2 cellular contexts compared by ENCODE assay signal in the genomic region with DNA sequence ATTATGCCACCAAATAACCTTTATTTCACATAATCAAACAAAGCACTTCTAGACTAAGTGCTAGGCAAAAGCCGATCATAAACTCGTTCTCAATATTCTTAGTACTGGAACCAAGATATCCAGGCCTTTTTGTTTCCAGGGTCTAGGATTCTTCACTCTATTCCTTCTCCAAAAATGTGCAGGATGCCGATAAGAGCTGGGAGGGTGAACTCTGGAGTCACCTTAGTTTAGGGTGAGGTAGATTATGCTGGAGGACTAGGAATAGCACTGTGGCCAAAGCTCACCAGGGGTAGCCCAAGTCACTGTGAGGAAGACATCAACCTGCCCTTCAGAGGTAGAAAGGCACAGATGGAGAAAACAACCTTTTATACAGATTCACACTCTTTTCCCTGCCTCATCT.
TF ChIP-seq lines count a peak whose summit lies in the region.

No MANE protein-coding gene starts in this region.

TF ChIP-seq in A549, 52 proteins besides CTCF, POLR2A, EP300 and RAD21 (continued from another document):
- TF ChIP-seq, protein P1, sequence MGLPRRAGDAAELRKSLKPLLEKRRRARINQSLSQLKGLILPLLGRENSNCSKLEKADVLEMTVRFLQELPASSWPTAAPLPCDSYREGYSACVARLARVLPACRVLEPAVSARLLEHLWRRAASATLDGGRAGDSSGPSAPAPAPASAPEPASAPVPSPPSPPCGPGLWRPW (IDR thresholded peaks at IDR 0.05) = no peak
- no peak for TF ChIP-seq KDM5A (IDR thresholded peaks at IDR 0.05)
- TF ChIP-seq RFX5 (IDR thresholded peaks at IDR 0.05) = no peak
- no peak for TF ChIP-seq SREBF2 (IDR thresholded peaks at IDR 0.05)
- TF ChIP-seq NPAS2 (CRISPR knock-in tag; IDR thresholded peaks at IDR 0.05; ENCODE audit: borderline replicate concordance) = no peak
- TF ChIP-seq ESRRA (IDR thresholded peaks at IDR 0.05; ENCODE audit: borderline replicate concordance, low read length) = no peak
- no peak for TF ChIP-seq MYC (IDR thresholded peaks at IDR 0.05; ENCODE audit: borderline replicate concordance, low read length)
- TF ChIP-seq NFE2L2 (conservative IDR thresholded peaks at IDR 0.05; ENCODE audit: low read length) = no peak
TF ChIP-seq in A549: peak in this region for 0.

TF ChIP-seq in H1, 55 proteins besides CTCF, POLR2A, EP300 and RAD21 (continued from another document):
- TF ChIP-seq JUN (IDR thresholded peaks at IDR 0.05; ENCODE audit: low read depth, low read length) = no peak
- TF ChIP-seq ASH2L (IDR thresholded peaks at IDR 0.05; ENCODE audit: low read length) = no peak
- no peak for TF ChIP-seq SP2 (IDR thresholded peaks at IDR 0.05; ENCODE audit: low read length)
